In the genomic region with DNA sequence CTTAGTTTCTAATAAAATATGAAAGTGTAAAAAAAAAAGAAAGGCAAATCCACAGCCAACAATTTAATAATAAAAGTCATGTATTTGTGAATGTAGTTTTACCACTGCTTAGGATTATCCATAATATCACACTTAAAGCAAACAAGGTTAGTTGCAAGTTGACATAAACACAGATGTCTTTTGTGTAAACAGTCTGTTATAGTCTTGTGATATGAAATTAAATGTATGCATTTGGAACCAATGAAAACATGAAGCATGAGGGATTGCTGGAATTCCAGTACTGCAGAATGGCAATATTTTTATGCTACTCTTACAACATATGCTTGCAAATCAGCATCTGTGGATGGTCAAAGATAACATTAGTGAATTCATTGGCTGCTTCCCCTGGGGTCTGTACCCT, we compare ENCODE assay signal across 32 cellular contexts.
DNase-seq lines count a peak whose midpoint lies in the region; ATAC-seq, FAIRE-seq and TF ChIP-seq lines count a peak whose summit lies in the region.
"Had no signal": no experiment of that assay in that cellular context is flagged by ENCODE, and none has a peak within 500 bp of the region (broad histone marks: within the 10 kb centered on the region; RNA-seq: fewer than 3 reads in every experiment).

No MANE protein-coding gene starts in this region.

- H3K14ac ChIP-seq in mesenchymal stem cell (ENCODE audit: low read length in 2 of 2), result no peak overlapping the region

- H3K9ac ChIP-seq in mesenchymal stem cell (ENCODE audit: low read length), result no peak overlapping the region
- H3K9ac ChIP-seq in smooth muscle cell (ENCODE audit: low read depth), result no peak overlapping the region
- H3K9ac ChIP-seq: BLaER1; BLaER1 treated with 17β-estradiol and CSF1 and Interleukin-3, amounts not matched to agents 10 nM and 100 nM had no signal

- no peaks in the 10 kb centered on the region for H3K79me2 ChIP-seq in smooth muscle cell (ENCODE audit: low read depth)

- H3K4me2 ChIP-seq in A549, result no peak overlapping the region
- no peak overlapping the region for H3K4me2 ChIP-seq in mesenchymal stem cell (ENCODE audit: low read length, poor library complexity, severe bottlenecking)
- peak overlapping the region; percentile 24 for H3K4me2 ChIP-seq in smooth muscle cell
- H3K4me2 ChIP-seq: BLaER1; BLaER1 treated with 17β-estradiol and CSF1 and Interleukin-3, amounts not matched to agents 10 nM and 100 nM had no signal

- H3K23ac ChIP-seq in mesenchymal stem cell (ENCODE audit: low read length in 2 of 2), result no peak overlapping the region

- no peak overlapping the region for H2BK12ac ChIP-seq in mesenchymal stem cell (ENCODE audit: low read length in 2 of 2)

- H3K4me3 ChIP-seq in A549 (no peak overlapping the region), fibroblast of villous mesenchyme (ENCODE audit: low read depth, low read length) (no peak overlapping the region), mesenchymal stem cell (ENCODE audit: insufficient read depth in 1 of 2, low read depth in 1 of 2, low read length in 2 of 2) (no peak overlapping the region), smooth muscle cell (no peak overlapping the region)
- H3K4me3 ChIP-seq: BLaER1; BLaER1 treated with 17β-estradiol and CSF1 and Interleukin-3, amounts not matched to agents 10 nM and 100 nM had no signal

- H4K20me1 ChIP-seq in smooth muscle cell (ENCODE audit: low read depth), result no peaks in the 10 kb centered on the region
- H4K20me1 ChIP-seq: BLaER1; BLaER1 treated with 17β-estradiol and CSF1 and Interleukin-3, amounts not matched to agents 10 nM and 100 nM had no signal

- no peak overlapping the region for H2BK5ac ChIP-seq in mesenchymal stem cell (ENCODE audit: low read depth, low read length, poor library complexity, severe bottlenecking)

- ATAC-seq in A549, result no peak
- no peak for ATAC-seq in GM18867 (IDR thresholded peaks at IDR 0.05; ENCODE audit: unreplicated experiment)
- ATAC-seq: CD8-positive, alpha-beta T cell had no signal

- no peak overlapping the region for H4K8ac ChIP-seq in mesenchymal stem cell (ENCODE audit: low read length)

- H4K91ac ChIP-seq in mesenchymal stem cell (ENCODE audit: low read length), result no peak overlapping the region

- no peak overlapping the region for H3K27ac ChIP-seq in A549
- H3K27ac ChIP-seq in mesenchymal stem cell (ENCODE audit: low read length, poor library complexity, severe bottlenecking), result no peak overlapping the region
- no peak overlapping the region for H3K27ac ChIP-seq in smooth muscle cell (ENCODE audit: low read depth)
- H3K27ac ChIP-seq: 22Rv1; BLaER1; BLaER1 treated with 17β-estradiol and CSF1 and Interleukin-3, amounts not matched to agents 10 nM and 100 nM; C4-2B had no signal

- TF ChIP-seq CTCF in A549 (IDR thresholded peaks at IDR 0.05) (no peak), fibroblast of villous mesenchyme (IDR thresholded peaks at IDR 0.05; ENCODE audit: insufficient read depth, low read depth, low read length) (no peak), smooth muscle cell (IDR thresholded peaks at IDR 0.05; ENCODE audit: borderline replicate concordance, insufficient read depth, poor library complexity, severe bottlenecking) (no peak)

- POLR2A ChIA-PET in A549 (lab: Yijun Ruan, JAX), result no interaction called here

- no peaks in the 10 kb centered on the region for H3K36me3 ChIP-seq in mesenchymal stem cell (ENCODE audit: control insufficient read depth in 1 of 2, insufficient read depth in 2 of 2, low read depth in 1 of 2, low read length in 2 of 2)
- H3K36me3 ChIP-seq in smooth muscle cell (ENCODE audit: low read depth), result no peaks in the 10 kb centered on the region
- H3K36me3 ChIP-seq: BE2C; BLaER1; BLaER1 treated with 17β-estradiol and CSF1 and Interleukin-3, amounts not matched to agents 10 nM and 100 nM had no signal

- no peak overlapping the region for H2AK5ac ChIP-seq in mesenchymal stem cell (ENCODE audit: low read length, severe bottlenecking)

- peak; percentile 28 for FAIRE-seq in A549 (lab: Jason Lieb, UNC)

- peaks cover 11% of the 10 kb centered on the region for H3F3A ChIP-seq in smooth muscle cell (ENCODE audit: low read depth)

- H3K79me1 ChIP-seq in mesenchymal stem cell (replicated peaks; ENCODE audit: low read length, poor library complexity, severe bottlenecking), result no peaks in the 10 kb centered on the region

- H3K4me1 ChIP-seq in A549 (no peaks in the 10 kb centered on the region), mesenchymal stem cell (ENCODE audit: control insufficient read depth, insufficient read depth, low read depth, low read length) (no peaks in the 10 kb centered on the region), smooth muscle cell (ENCODE audit: low read depth) (no peaks in the 10 kb centered on the region)
- H3K4me1 ChIP-seq: BE2C, BLaER1 had no signal

- no peak overlapping the region for H2BK15ac ChIP-seq in mesenchymal stem cell (ENCODE audit: low read depth, poor library complexity, severe bottlenecking)

- H2AFZ ChIP-seq in mesenchymal stem cell (ENCODE audit: low read depth, low read length) (no peak overlapping the region), smooth muscle cell (ENCODE audit: low read depth) (no peak overlapping the region)

- TF ChIP-seq POLR2A in A549 (IDR thresholded peaks at IDR 0.05; ENCODE audit: low read length), result no peak

- H3K4ac ChIP-seq in mesenchymal stem cell (ENCODE audit: low read depth in 1 of 2, low read length in 2 of 2), result no peak overlapping the region

- H3K9me3 ChIP-seq in A549 (no peaks in the 10 kb centered on the region), mesenchymal stem cell (ENCODE audit: control insufficient read depth, low read length) (no peaks in the 10 kb centered on the region), smooth muscle cell (replicated peaks; ENCODE audit: low read depth) (no peaks in the 10 kb centered on the region)
- H3K9me3 ChIP-seq: BE2C; BLaER1; BLaER1 treated with 17β-estradiol and CSF1 and Interleukin-3, amounts not matched to agents 10 nM and 100 nM had no signal

- CTCF ChIA-PET in A549 (lab: Yijun Ruan, JAX), result no interaction called here

- H3K18ac ChIP-seq in mesenchymal stem cell (ENCODE audit: low read depth in 1 of 2, low read length in 2 of 2), result no peak overlapping the region

- H2BK120ac ChIP-seq in mesenchymal stem cell (ENCODE audit: low read depth, low read length), result no peak overlapping the region

- no peak for TF ChIP-seq EP300 in A549 (IDR thresholded peaks at IDR 0.05)

- DNase-seq in A549 (ENCODE audit: low read depth in 1 of 2, low spot score in 1 of 2) (no peak), fibroblast of villous mesenchyme (ENCODE audit: low read depth) (peak; percentile 95), mesenchymal stem cell (peak; percentile 2), smooth muscle cell (lab: John Stamatoyannopoulos, UW; ENCODE audit: unreplicated experiment) (no peak), NCI-H187 treated with DMSO at 0.1 percent for 48 hours (lab: John Stamatoyannopoulos, UW) (no peak), occipital lobe (lab: John Stamatoyannopoulos, UW) (no peak), HUDEP-2 (lab: John Stamatoyannopoulos, UW; ENCODE audit: unreplicated experiment in 76 of 76) (no peak)
- DNase-seq: 8988T; ACHN; AML-193; BE2C; C1 segment of cervical spinal cord; Caco-2; Calu3; CD4-positive, alpha-beta memory T cell; CD4-positive, alpha-beta T cell; CD4-positive, CD25-positive, alpha-beta regulatory T cell; CD8-positive, alpha-beta memory T cell; CD8-positive, alpha-beta T cell; COR-L47; DMS 273 treated with DMSO at 0.1 percent for 48 hours; DMS153; DMS53; DMS79; DMS79 treated with DMSO at 0.1 percent for 48 hours; DND-41; EL had no signal

- TF ChIP-seq RAD21 in A549 (conservative IDR thresholded peaks at IDR 0.05 in 1 of 2, IDR thresholded peaks at IDR 0.05 in 1 of 2), result no peak

- H3K27me3 ChIP-seq in mesenchymal stem cell (ENCODE audit: control insufficient read depth in 1 of 2, insufficient read depth in 1 of 2, low read length in 2 of 2), result no peaks in the 10 kb centered on the region
- H3K27me3 ChIP-seq in smooth muscle cell (ENCODE audit: low read depth), result no peaks in the 10 kb centered on the region
- H3K27me3 ChIP-seq: BE2C; BLaER1; BLaER1 treated with 17β-estradiol and CSF1 and Interleukin-3, amounts not matched to agents 10 nM and 100 nM had no signal

TF ChIP-seq in A549, 52 proteins besides CTCF, POLR2A, EP300 and RAD21 (continues in another document):
- TF ChIP-seq, protein P1, sequence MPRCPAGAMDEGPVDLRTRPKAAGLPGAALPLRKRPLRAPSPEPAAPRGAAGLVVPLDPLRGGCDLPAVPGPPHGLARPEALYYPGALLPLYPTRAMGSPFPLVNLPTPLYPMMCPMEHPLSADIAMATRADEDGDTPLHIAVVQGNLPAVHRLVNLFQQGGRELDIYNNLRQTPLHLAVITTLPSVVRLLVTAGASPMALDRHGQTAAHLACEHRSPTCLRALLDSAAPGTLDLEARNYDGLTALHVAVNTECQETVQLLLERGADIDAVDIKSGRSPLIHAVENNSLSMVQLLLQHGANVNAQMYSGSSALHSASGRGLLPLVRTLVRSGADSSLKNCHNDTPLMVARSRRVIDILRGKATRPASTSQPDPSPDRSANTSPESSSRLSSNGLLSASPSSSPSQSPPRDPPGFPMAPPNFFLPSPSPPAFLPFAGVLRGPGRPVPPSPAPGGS (IDR thresholded peaks at IDR 0.05), result no peak
- TF ChIP-seq NR3C1 (IDR thresholded peaks at IDR 0.05) (no peak), ZFP36 (IDR thresholded peaks at IDR 0.05; ENCODE audit: borderline replicate concordance, partially characterized antibody) (no peak), KDM1A (IDR thresholded peaks at IDR 0.05; ENCODE audit: low read depth) (no peak), TP53 (CRISPR knock-in tag; IDR thresholded peaks at IDR 0.05) (no peak), MAZ (IDR thresholded peaks at IDR 0.05; ENCODE audit: borderline replicate concordance, low read depth, low read length) (no peak), KDM5A (IDR thresholded peaks at IDR 0.05) (no peak), NPAS2 (CRISPR knock-in tag; IDR thresholded peaks at IDR 0.05; ENCODE audit: borderline replicate concordance) (no peak)
- TF ChIP-seq, protein P2, sequence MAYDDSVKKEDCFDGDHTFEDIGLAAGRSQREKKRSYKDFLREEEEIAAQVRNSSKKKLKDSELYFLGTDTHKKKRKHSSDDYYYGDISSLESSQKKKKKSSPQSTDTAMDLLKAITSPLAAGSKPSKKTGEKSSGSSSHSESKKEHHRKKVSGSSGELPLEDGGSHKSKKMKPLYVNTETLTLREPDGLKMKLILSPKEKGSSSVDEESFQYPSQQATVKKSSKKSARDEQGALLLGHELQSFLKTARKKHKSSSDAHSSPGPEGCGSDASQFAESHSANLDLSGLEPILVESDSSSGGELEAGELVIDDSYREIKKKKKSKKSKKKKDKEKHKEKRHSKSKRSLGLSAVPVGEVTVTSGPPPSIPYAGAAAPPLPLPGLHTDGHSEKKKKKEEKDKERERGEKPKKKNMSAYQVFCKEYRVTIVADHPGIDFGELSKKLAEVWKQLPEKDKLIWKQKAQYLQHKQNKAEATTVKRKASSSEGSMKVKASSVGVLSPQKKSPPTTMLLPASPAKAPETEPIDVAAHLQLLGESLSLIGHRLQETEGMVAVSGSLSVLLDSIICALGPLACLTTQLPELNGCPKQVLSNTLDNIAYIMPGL (CRISPR knock-in tag; IDR thresholded peaks at IDR 0.05; ENCODE audit: borderline replicate concordance), result no peak

Comparison
In these comparisons a context has a peak if more than half of its experiments do, and no peak if none do; other contexts are left out.
1. DNase-seq: peak in fibroblast of villous mesenchyme (single experiment) and mesenchymal stem cell (single experiment); none in A549 (0 of 2), smooth muscle cell (single experiment), NCI-H187 treated with DMSO at 0.1 percent for 48 hours (single experiment), occipital lobe (single experiment) and HUDEP-2 (0 of 76).